Comparison of ENCODE assay signal across 8 cellular contexts in genomic region chr19:46787040-46787330, GRCh38. TPM values are rescaled to one million over a fixed set of nuclear protein-coding genes. Genes with fewer than 3 reads are reported as not detected.
DNase-seq lines count a peak whose midpoint lies in the region; ATAC-seq and TF ChIP-seq lines count a peak whose summit lies in the region.

No MANE protein-coding gene starts in this region.

- ATAC-seq in HG03457 (IDR thresholded peaks at IDR 0.05; ENCODE audit: unreplicated experiment) (no peak), GM21515 (IDR thresholded peaks at IDR 0.05; ENCODE audit: unreplicated experiment) (no peak)

- H3K36me3 ChIP-seq in SJSA1, result peaks cover 51% of the 10 kb centered on the region
- peaks cover under 1% of the 10 kb centered on the region for H3K36me3 ChIP-seq in rectal smooth muscle tissue (ENCODE audit: control insufficient read depth, insufficient read depth, low read length)

- H3K4me1 ChIP-seq in SJSA1 (replicated peaks), result peaks cover 37% of the 10 kb centered on the region
- H3K4me1 ChIP-seq in rectal smooth muscle tissue (ENCODE audit: control insufficient read depth, insufficient read depth, low read length), result peaks cover 6% of the 10 kb centered on the region

- peak overlapping the region; percentile 75 for H3K4me3 ChIP-seq in GM12865 (ENCODE audit: low read depth, low read length)
- H3K4me3 ChIP-seq in SJSA1, result peak overlapping the region; percentile 65
- H3K4me3 ChIP-seq in fibroblast of pulmonary artery (replicated peaks; ENCODE audit: low read depth, low read length), result peak overlapping the region; percentile 87
- peak overlapping the region; percentile 58 for H3K4me3 ChIP-seq in rectal smooth muscle tissue (ENCODE audit: low read length)

- H3K27ac ChIP-seq in SJSA1 (peak overlapping the region; percentile 90), rectal smooth muscle tissue (ENCODE audit: low read depth, low read length) (peak overlapping the region; percentile 76)

- DNase-seq in GM12865 (ENCODE audit: low read depth), result no peak
- no peak for DNase-seq in SJSA1 (ENCODE audit: low read depth in 1 of 2, low spot score in 2 of 2)
- no peak for DNase-seq in fibroblast of pulmonary artery (ENCODE audit: low read depth)
- no peak for DNase-seq in amygdala (lab: John Stamatoyannopoulos, UW)
- DNase-seq in SHP77 (lab: John Stamatoyannopoulos, UW), result no peak

- TF ChIP-seq CTCF in GM12865 (IDR thresholded peaks at IDR 0.05; ENCODE audit: insufficient read depth, low read depth, low read length, missing control alignments), result no peak
- TF ChIP-seq CTCF in fibroblast of pulmonary artery (IDR thresholded peaks at IDR 0.05; ENCODE audit: low read length, missing control alignments), result no peak

- H3K9me3 ChIP-seq in SJSA1 (replicated peaks), result no peaks in the 10 kb centered on the region

- H3K27me3 ChIP-seq in SJSA1 (replicated peaks), result no peaks in the 10 kb centered on the region
- H3K27me3 ChIP-seq in rectal smooth muscle tissue (ENCODE audit: control insufficient read depth, insufficient read depth, low read length), result no peaks in the 10 kb centered on the region

- peak overlapping the region; percentile 57 for H3K9ac ChIP-seq in rectal smooth muscle tissue (ENCODE audit: low read length)

RNA-seq across cellular contexts. Expression of gene SLC1A5, which starts 1.4 kb away (rescaled TPM):
- 112 and 135 TPM in 2 replicates for total RNA-seq in SJSA1 (2014; rRNA removed; shearing (Covaris generic))

RNA-seq across cellular contexts. Expression of gene STRN4, which starts 40.7 kb away (rescaled TPM):
- total RNA-seq in SJSA1 (2014; rRNA removed; shearing (Covaris generic)), result 91.1 and 112 TPM in 2 replicates

RNA-seq across cellular contexts. Expression of gene FKRP, which starts 41.1 kb away (rescaled TPM):
- total RNA-seq in SJSA1 (2014; rRNA removed; shearing (Covaris generic)), result 48.7 and 63.9 TPM in 2 replicates
